Comparison of ENCODE assay signal across 1 cellular context in genomic region chr22:41576877-41577276, GRCh38.
A peak's percentile ranks its signal among the peaks of the same experiment; 100 is the strongest.
TF ChIP-seq lines count a peak whose summit lies in the region.

No MANE protein-coding gene starts in this region.

TF ChIP-seq in HepG2, 621 proteins besides CTCF, POLR2A, EP300 and RAD21 (continued from another document and continues in another):
- TF ChIP-seq ZNF784 (CRISPR knock-in tag; IDR thresholded peaks at IDR 0.05; ENCODE audit: borderline replicate concordance) (no peak), SP5 (CRISPR knock-in tag; IDR thresholded peaks at IDR 0.05; ENCODE audit: borderline replicate concordance, low read depth) (no peak), SPEN (CRISPR knock-in tag; IDR thresholded peaks at IDR 0.05; ENCODE audit: low read depth) (no peak), GFI1 (CRISPR knock-in tag; IDR thresholded peaks at IDR 0.05; ENCODE audit: borderline replicate concordance) (no peak), SCMH1 (CRISPR knock-in tag; IDR thresholded peaks at IDR 0.05; ENCODE audit: borderline replicate concordance) (no peak), ZNF510 (CRISPR knock-in tag; IDR thresholded peaks at IDR 0.05; ENCODE audit: low read depth) (no peak), SNAPC2 (CRISPR knock-in tag; IDR thresholded peaks at IDR 0.05) (no peak), SAFB2 (CRISPR knock-in tag; IDR thresholded peaks at IDR 0.05; ENCODE audit: borderline replicate concordance, low read depth) (no peak), ZNF713 (CRISPR knock-in tag; IDR thresholded peaks at IDR 0.05) (no peak), ZNF572 (CRISPR knock-in tag; IDR thresholded peaks at IDR 0.05) (no peak), ASH2L (IDR thresholded peaks at IDR 0.05; ENCODE audit: insufficient read length, low read depth, low read length) (no peak), KLF13 (CRISPR knock-in tag; IDR thresholded peaks at IDR 0.05) (no peak), KLF9 (CRISPR knock-in tag; IDR thresholded peaks at IDR 0.05; ENCODE audit: low read depth) (no peak), EHMT2 (IDR thresholded peaks at IDR 0.05; ENCODE audit: borderline replicate concordance, low read depth, low read length) (no peak), ZNF83 (CRISPR knock-in tag; IDR thresholded peaks at IDR 0.05; ENCODE audit: borderline replicate concordance) (no peak), KAT2B (IDR thresholded peaks at IDR 0.05; ENCODE audit: borderline replicate concordance, low read depth, low read length) (no peak), FOXP4 (CRISPR knock-in tag; IDR thresholded peaks at IDR 0.05) (no peak), NBN (conservative IDR thresholded peaks at IDR 0.05) (no peak), ARNT (IDR thresholded peaks at IDR 0.05) (no peak), MAF1 (CRISPR knock-in tag; IDR thresholded peaks at IDR 0.05; ENCODE audit: borderline replicate concordance) (0 out of 2 replicates have a peak, but pooled peaks have one; percentile 32), HOXA9 (CRISPR knock-in tag; IDR thresholded peaks at IDR 0.05; ENCODE audit: borderline replicate concordance) (no peak), ATRX (CRISPR knock-in tag; IDR thresholded peaks at IDR 0.05; ENCODE audit: borderline replicate concordance) (no peak), ZBTB38 (CRISPR knock-in tag; IDR thresholded peaks at IDR 0.05) (peak; percentile 83), BRD4 (CRISPR knock-in tag; IDR thresholded peaks at IDR 0.05) (no peak), CHD2 (IDR thresholded peaks at IDR 0.05; ENCODE audit: low read depth, low read length) (no peak), ZFP82 (CRISPR knock-in tag; IDR thresholded peaks at IDR 0.05; ENCODE audit: borderline replicate concordance) (no peak), SOX5 (CRISPR knock-in tag; IDR thresholded peaks at IDR 0.05; ENCODE audit: borderline replicate concordance) (peak; percentile 34; the same call in 1 of the 2 replicates), MAFF (IDR thresholded peaks at IDR 0.05; ENCODE audit: low read depth, low read length) (no peak), SATB2 (CRISPR knock-in tag; IDR thresholded peaks at IDR 0.05) (no peak), RBAK (CRISPR knock-in tag; IDR thresholded peaks at IDR 0.05) (no peak), ZNF75D (CRISPR knock-in tag; IDR thresholded peaks at IDR 0.05; ENCODE audit: borderline replicate concordance) (no peak), ETV5 (CRISPR knock-in tag; IDR thresholded peaks at IDR 0.05; ENCODE audit: borderline replicate concordance) (no peak; the same call in 1 of the 2 replicates), NFKB2 (CRISPR knock-in tag; IDR thresholded peaks at IDR 0.05; ENCODE audit: borderline replicate concordance) (no peak), ZNF260 (CRISPR knock-in tag; IDR thresholded peaks at IDR 0.05; ENCODE audit: borderline replicate concordance, low read depth) (no peak), MLXIP (CRISPR knock-in tag; IDR thresholded peaks at IDR 0.05; ENCODE audit: borderline replicate concordance) (no peak), CREBL2 (CRISPR knock-in tag; IDR thresholded peaks at IDR 0.05; ENCODE audit: borderline replicate concordance) (no peak), LCORL (IDR thresholded peaks at IDR 0.05) (no peak), LCORL (CRISPR knock-in tag; IDR thresholded peaks at IDR 0.05) (peak; percentile 69; the same call in 1 of the 2 replicates), GATAD2A (CRISPR knock-in tag; IDR thresholded peaks at IDR 0.05) (peak; percentile 56), GATAD1 (CRISPR knock-in tag; IDR thresholded peaks at IDR 0.05) (peak; percentile 55), PRDM15 (CRISPR knock-in tag; IDR thresholded peaks at IDR 0.05) (no peak), SIN3B (IDR thresholded peaks at IDR 0.05; ENCODE audit: low read length) (no peak), MEF2D (CRISPR knock-in tag; IDR thresholded peaks at IDR 0.05) (no peak), ZNF761 (CRISPR knock-in tag; conservative IDR thresholded peaks at IDR 0.05) (no peak), ZNF33A (CRISPR knock-in tag; IDR thresholded peaks at IDR 0.05; ENCODE audit: borderline replicate concordance) (no peak), ZBTB7A (CRISPR knock-in tag; IDR thresholded peaks at IDR 0.05) (no peak), POLR2G (IDR thresholded peaks at IDR 0.05; ENCODE audit: low read depth, low read length) (no peak), MTA1 (CRISPR knock-in tag; IDR thresholded peaks at IDR 0.05; ENCODE audit: borderline replicate concordance) (0 out of 2 replicates have a peak, but pooled peaks have one; percentile 8), AGO1 (IDR thresholded peaks at IDR 0.05; ENCODE audit: low read depth, low read length, poor library complexity, severe bottlenecking) (no peak), DR1 (CRISPR knock-in tag; IDR thresholded peaks at IDR 0.05) (no peak), KMT2A (CRISPR knock-in tag; IDR thresholded peaks at IDR 0.05) (no peak), CENPX (CRISPR knock-in tag; IDR thresholded peaks at IDR 0.05) (no peak), ZNF749 (CRISPR knock-in tag; IDR thresholded peaks at IDR 0.05; ENCODE audit: borderline replicate concordance) (no peak), ZNF350 (CRISPR knock-in tag; IDR thresholded peaks at IDR 0.05; ENCODE audit: borderline replicate concordance, low read depth) (no peak; the same call in 1 of the 2 replicates), ZNF547 (CRISPR knock-in tag; IDR thresholded peaks at IDR 0.05) (no peak), RELA (CRISPR knock-in tag; IDR thresholded peaks at IDR 0.05) (no peak), MIXL1 (CRISPR knock-in tag; IDR thresholded peaks at IDR 0.05) (peak; percentile 51; the same call in 1 of the 2 replicates), ZNF18 (CRISPR knock-in tag; IDR thresholded peaks at IDR 0.05; ENCODE audit: insufficient replicate concordance) (no peak), MZF1 (CRISPR knock-in tag; IDR thresholded peaks at IDR 0.05; ENCODE audit: borderline replicate concordance) (no peak), ZNF629 (CRISPR knock-in tag; conservative IDR thresholded peaks at IDR 0.05) (no peak), ZNF607 (CRISPR knock-in tag; IDR thresholded peaks at IDR 0.05; ENCODE audit: borderline replicate concordance) (no peak), DRAP1 (CRISPR knock-in tag; IDR thresholded peaks at IDR 0.05) (no peak; the same call in 1 of the 2 replicates), ZNF605 (CRISPR knock-in tag; IDR thresholded peaks at IDR 0.05) (peak; percentile 69), XRCC5 (optimal IDR thresholded peaks at IDR 0.05; ENCODE audit: low read length) (peak; percentile 92), ISX (CRISPR knock-in tag; conservative IDR thresholded peaks at IDR 0.05) (no peak), ZFP91 (CRISPR knock-in tag; IDR thresholded peaks at IDR 0.05; ENCODE audit: borderline replicate concordance) (peak; percentile 83)
